Comparison of ENCODE assay signal across 6 cellular contexts in the genomic region with DNA sequence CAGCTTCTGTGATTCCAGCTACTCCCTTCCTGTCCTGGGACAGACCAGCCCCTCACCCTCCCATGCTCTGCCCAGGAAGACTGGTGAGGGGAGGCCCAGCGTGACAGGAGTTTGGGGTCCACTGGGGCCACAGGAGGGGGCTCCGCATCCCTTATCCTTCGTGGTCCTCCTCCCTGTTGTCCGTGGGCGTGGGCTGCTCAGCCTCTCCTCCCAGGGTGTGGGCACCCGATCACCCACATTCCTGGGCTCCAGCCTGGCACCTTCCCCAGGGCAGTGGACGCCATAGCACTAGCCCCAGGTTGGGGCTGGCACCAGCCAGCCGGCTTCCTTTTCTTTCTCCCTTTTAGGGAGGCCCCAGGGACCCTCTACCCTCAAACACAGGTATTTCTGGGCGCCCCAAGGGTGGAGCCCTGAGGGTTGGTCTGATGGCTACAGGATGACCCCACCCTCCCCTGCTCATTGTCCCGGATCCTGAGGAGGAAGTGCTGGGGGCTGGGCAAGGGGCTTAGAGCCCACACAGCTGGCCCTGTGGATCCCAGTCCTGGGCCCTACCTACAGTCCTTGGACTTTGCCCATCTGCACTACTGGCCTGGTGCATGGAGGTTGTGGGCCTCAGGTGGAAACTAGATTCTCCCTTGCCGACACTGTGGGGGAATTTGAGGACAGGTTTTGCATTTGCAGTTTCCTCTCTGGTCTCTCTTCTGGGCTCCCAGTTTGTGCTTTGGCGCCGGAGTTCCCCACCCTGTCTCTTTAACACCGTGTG. TPM values are rescaled to one million over a fixed set of nuclear protein-coding genes. Genes with fewer than 3 reads are reported as not detected.
DNase-seq lines count a peak whose midpoint lies in the region; ATAC-seq and TF ChIP-seq lines count a peak whose summit lies in the region.

No MANE protein-coding gene starts in this region.

- H3K4me1 ChIP-seq in esophagus squamous epithelium = peaks cover 16 to 40% (median 25%) of the 10 kb centered on the region in 3 donors

- peaks cover 20 to 38% (median 27%) of the 10 kb centered on the region in 3 donors for H3K36me3 ChIP-seq in esophagus squamous epithelium

- peak; percentile 10 for DNase-seq in activated CD4-positive, alpha-beta T cell treated with anti-CD3 and anti-CD28 coated beads for 48 hours
- DNase-seq in activated CD4-positive, alpha-beta T cell treated with anti-CD3 and anti-CD28 coated beads, Interleukin-2, amount 50 U/mL, for 1 hour = no peak
- DNase-seq in esophagus squamous epithelium (lab: John Stamatoyannopoulos, UW) (no peak), putamen (ENCODE audit: low spot score) (no peak)
- DNase-seq in stimulated activated effector memory CD8-positive, alpha-beta T cell treated with anti-CD3 and anti-CD28 coated beads, Interleukin-12 subunit alpha, Interleukin-12 subunit beta, amount 100 ng/mL, for 72 hours (ENCODE audit: low spot score in 2 of 2) = no peak

- WGBS in esophagus squamous epithelium, 2 donors = 9 to 19% methylated on average over 4 to 9 of the region's 14 CpGs

- TF ChIP-seq POLR2A in esophagus squamous epithelium (IDR thresholded peaks at IDR 0.05) = no peak

- H3K4me3 ChIP-seq in esophagus squamous epithelium = peak overlapping the region; percentile 80 to 98 (median 90)

- peaks cover 43% of the 10 kb centered on the region for H3K4me1 Mint-ChIP-seq in stimulated activated effector memory CD8-positive, alpha-beta T cell treated with anti-CD3 and anti-CD28 coated beads, Interleukin-12 subunit alpha, Interleukin-12 subunit beta, amount 100 ng/mL, for 72 hours

- H3K36me3 Mint-ChIP-seq in stimulated activated effector memory CD8-positive, alpha-beta T cell treated with anti-CD3 and anti-CD28 coated beads, Interleukin-12 subunit alpha, Interleukin-12 subunit beta, amount 100 ng/mL, for 72 hours = peaks cover 40% of the 10 kb centered on the region

- no peaks in the 10 kb centered on the region for H3K9me3 ChIP-seq in esophagus squamous epithelium

- ATAC-seq in stimulated activated effector memory CD8-positive, alpha-beta T cell treated with anti-CD3 and anti-CD28 coated beads, Interleukin-12 subunit alpha, Interleukin-12 subunit beta, amount 100 ng/mL, for 72 hours = no peak
- ATAC-seq in HG03139 (IDR thresholded peaks at IDR 0.05; ENCODE audit: unreplicated experiment) = no peak

- peak overlapping the region; percentile 91 to 94 (median 93) for H3K27ac ChIP-seq in esophagus squamous epithelium

- H3K27ac Mint-ChIP-seq in stimulated activated effector memory CD8-positive, alpha-beta T cell treated with anti-CD3 and anti-CD28 coated beads, Interleukin-12 subunit alpha, Interleukin-12 subunit beta, amount 100 ng/mL, for 72 hours = peak overlapping the region; percentile 36

- TF ChIP-seq CTCF in esophagus squamous epithelium (IDR thresholded peaks at IDR 0.05) = no peak

- H3K4me3 Mint-ChIP-seq in stimulated activated effector memory CD8-positive, alpha-beta T cell treated with anti-CD3 and anti-CD28 coated beads, Interleukin-12 subunit alpha, Interleukin-12 subunit beta, amount 100 ng/mL, for 72 hours = peak overlapping the region; percentile 89

- intact Hi-C loops in esophagus squamous epithelium (cut with DNase I) = no loop called here

- H3K9me3 Mint-ChIP-seq in stimulated activated effector memory CD8-positive, alpha-beta T cell treated with anti-CD3 and anti-CD28 coated beads, Interleukin-12 subunit alpha, Interleukin-12 subunit beta, amount 100 ng/mL, for 72 hours = no peaks in the 10 kb centered on the region

- no peaks in the 10 kb centered on the region for H3K27me3 ChIP-seq in esophagus squamous epithelium

RNA-seq across cellular contexts. Expression of gene KIF1C, which starts 1.1 kb away (rescaled TPM):
- total RNA-seq in esophagus squamous epithelium = 10 to 100 TPM; 66.9 to 93.3 (median 81.7) TPM

RNA-seq across cellular contexts. Expression of gene INCA1, which starts 1.5 kb away (rescaled TPM):
- total RNA-seq in esophagus squamous epithelium = 1 to 10 TPM in 1 of 4 donors, under 1 TPM in 1, not detected in 2; 0.31 to 1.1 TPM

RNA-seq across cellular contexts. Expression of gene CAMTA2, which starts 11.4 kb away (rescaled TPM):
- 10 to 100 TPM in 3 of 4 donors, 1 to 10 TPM in 1; 6.9 to 19.6 (median 13.4) TPM for total RNA-seq in esophagus squamous epithelium

RNA-seq across cellular contexts. Expression of gene SPAG7, which starts 31.2 kb away (rescaled TPM):
- 10 to 100 TPM; 34.5 to 48.8 (median 39.5) TPM for total RNA-seq in esophagus squamous epithelium

RNA-seq across cellular contexts. Expression of gene SLC52A1, which starts 36.4 kb away (rescaled TPM):
- 1 to 10 TPM in 2 of 4 donors, under 1 TPM in 2; 0.26 to 1.4 (median 1.1) TPM for total RNA-seq in esophagus squamous epithelium
